Comparison of ENCODE assay signal across 8 cellular contexts in genomic region chrX:2889706-2890490, GRCh38. TPM values are rescaled to one million over a fixed set of nuclear protein-coding genes. Genes with fewer than 3 reads are reported as not detected.
DNase-seq lines count a peak whose midpoint lies in the region; ATAC-seq and TF ChIP-seq lines count a peak whose summit lies in the region.
"Not testable (repeated sequence)": the region's sequence is repeated elsewhere in the genome, so short reads cannot be mapped to it uniquely, and the experiment has no call there.

No MANE protein-coding gene starts in this region.

- not testable (repeated sequence) for H3K36me3 ChIP-seq in GM23338 (ENCODE audit: insufficient read depth); hepatocyte (replicated peaks; ENCODE audit: insufficient read depth, low read depth); neural cell (ENCODE audit: insufficient read depth, low read length); stomach smooth muscle (ENCODE audit: control insufficient read depth in 2 of 2, insufficient read depth in 2 of 2, low read length in 2 of 2)

- not testable (repeated sequence) for H3K9me3 ChIP-seq in hepatocyte (ENCODE audit: low read depth); neural cell (ENCODE audit: low read length); stomach smooth muscle (ENCODE audit: control insufficient read depth in 2 of 2, low read length in 2 of 2)

- not testable (repeated sequence) for H3K4me3 ChIP-seq in GM23338; neural cell (ENCODE audit: low read length)
- H3K4me3 ChIP-seq in hepatocyte (peak overlapping the region; percentile 25), stomach smooth muscle (ENCODE audit: low read length in 2 of 2) (peak overlapping the region; percentile 65 to 74)

- H3K4me3 Mint-ChIP-seq in GM23338: not testable (repeated sequence)
- H3K4me3 Mint-ChIP-seq in activated CD8-positive, alpha-beta T cell treated with anti-CD3 and anti-CD28 coated beads, Interleukin-2, amount 10 ng/mL, durations not matched to agents 7 days and 5 days: peak overlapping the region; percentile 78
- H3K4me3 Mint-ChIP-seq in dendritic cell treated with granulocyte-macrophage colony-stimulating factor and Interleukin-4, amounts not matched to agents 40 ng/mL and 50 ng/mL, for 4 days: peak overlapping the region; percentile 70

- H4K20me1 ChIP-seq in GM23338 (replicated peaks; ENCODE audit: insufficient read depth); hepatocyte (ENCODE audit: insufficient read depth, poor library complexity, severe bottlenecking); neural cell (ENCODE audit: insufficient read depth): not testable (repeated sequence)

- not testable (repeated sequence) for H3K9me2 ChIP-seq in GM23338 (ENCODE audit: insufficient read depth); hepatocyte (replicated peaks; ENCODE audit: insufficient read depth); neural cell (ENCODE audit: insufficient read depth, low read length)

- not testable (repeated sequence) for H2AFZ ChIP-seq in GM23338; neural cell (ENCODE audit: low read depth, low read length)
- H2AFZ ChIP-seq in hepatocyte: peak overlapping the region; percentile 64

- not testable (repeated sequence) for H3F3A ChIP-seq in GM23338 (replicated peaks; ENCODE audit: low read depth); neural cell (ENCODE audit: insufficient read depth, low read length, poor library complexity, severe bottlenecking)

- H3K27ac Mint-ChIP-seq in GM23338: peak overlapping the region; percentile 72
- not testable (repeated sequence) for H3K27ac Mint-ChIP-seq in activated CD8-positive, alpha-beta T cell treated with anti-CD3 and anti-CD28 coated beads, Interleukin-2, amount 10 ng/mL, durations not matched to agents 7 days and 5 days
- peak overlapping the region; percentile 74 for H3K27ac Mint-ChIP-seq in dendritic cell treated with granulocyte-macrophage colony-stimulating factor and Interleukin-4, amounts not matched to agents 40 ng/mL and 50 ng/mL, for 4 days

- POLR2A ChIA-PET in activated CD8-positive, alpha-beta T cell treated with anti-CD3 and anti-CD28 coated beads, Interleukin-2, amount 10 ng/mL, durations not matched to agents 7 days and 5 days (lab: Charles Lee): interaction anchor here (0.6 kb wide), 1 partner anchor 143 kb away, joined by 3 read pairs; no protein-coding TSS in a partner anchor

- H3K4me1 ChIP-seq in GM23338 (ENCODE audit: insufficient read depth): peaks cover 10% of the 10 kb centered on the region
- H3K4me1 ChIP-seq in hepatocyte (ENCODE audit: insufficient read depth): peaks cover 43% of the 10 kb centered on the region
- not testable (repeated sequence) for H3K4me1 ChIP-seq in stomach smooth muscle (ENCODE audit: control insufficient read depth, insufficient read depth, low read length)

- intact Hi-C loops in dendritic cell treated with granulocyte-macrophage colony-stimulating factor and Interleukin-4, amounts not matched to agents 40 ng/mL and 50 ng/mL, for 4 days (cut with micrococcal nuclease): not testable (repeated sequence)

- DNase-seq in GM23338 (ENCODE audit: low spot score) (peak; percentile 57), hepatocyte (ENCODE audit: low spot score) (peak; percentile 75)
- peak; percentile 11 for DNase-seq in NK-92 treated with Interleukin-12 subunit alpha and Interleukin-12 subunit beta, amount 100 ng/mL, for 24 hours (lab: John Stamatoyannopoulos, UW)
- DNase-seq in activated CD8-positive, alpha-beta T cell treated with anti-CD3 and anti-CD28 coated beads, Interleukin-2, amount 10 ng/mL, durations not matched to agents 7 days and 5 days: peak; percentile 22

- not testable (repeated sequence) for H3K9me3 Mint-ChIP-seq in GM23338; activated CD8-positive, alpha-beta T cell treated with anti-CD3 and anti-CD28 coated beads, Interleukin-2, amount 10 ng/mL, durations not matched to agents 7 days and 5 days (ENCODE audit: insufficient read depth); dendritic cell treated with granulocyte-macrophage colony-stimulating factor and Interleukin-4, amounts not matched to agents 40 ng/mL and 50 ng/mL, for 4 days

- H3K4me2 ChIP-seq in GM23338 (peak overlapping the region; percentile 58; the same call in 1 of the 2 replicates), hepatocyte (peak overlapping the region; percentile 78)
- not testable (repeated sequence) for H3K4me2 ChIP-seq in neural cell (ENCODE audit: low read length)

- peaks cover 14% of the 10 kb centered on the region for H3K36me3 Mint-ChIP-seq in GM23338 (ENCODE audit: low read depth)
- not testable (repeated sequence) for H3K36me3 Mint-ChIP-seq in activated CD8-positive, alpha-beta T cell treated with anti-CD3 and anti-CD28 coated beads, Interleukin-2, amount 10 ng/mL, durations not matched to agents 7 days and 5 days (ENCODE audit: low read depth); dendritic cell treated with granulocyte-macrophage colony-stimulating factor and Interleukin-4, amounts not matched to agents 40 ng/mL and 50 ng/mL, for 4 days (ENCODE audit: low read depth)

- CTCF ChIA-PET in activated CD8-positive, alpha-beta T cell treated with anti-CD3 and anti-CD28 coated beads, Interleukin-2, amount 10 ng/mL, durations not matched to agents 7 days and 5 days (lab: Charles Lee): interaction anchor here (0.8 kb wide), 1 partner anchor 39 kb away, joined by 3 read pairs; the partner anchor contains the start of gene ARSD

- TF ChIP-seq EP300 in neural cell (conservative IDR thresholded peaks at IDR 0.05; ENCODE audit: poor library complexity, severe bottlenecking): not testable (repeated sequence)

- not testable (repeated sequence) for H3K27me3 Mint-ChIP-seq in GM23338 (ENCODE audit: insufficient read depth, low read depth, poor library complexity); activated CD8-positive, alpha-beta T cell treated with anti-CD3 and anti-CD28 coated beads, Interleukin-2, amount 10 ng/mL, durations not matched to agents 7 days and 5 days (ENCODE audit: low read depth); dendritic cell treated with granulocyte-macrophage colony-stimulating factor and Interleukin-4, amounts not matched to agents 40 ng/mL and 50 ng/mL, for 4 days

- peak; percentile 44 for TF ChIP-seq RAD21 in neural cell (conservative IDR thresholded peaks at IDR 0.05)

- not testable (repeated sequence) for H3K27me3 ChIP-seq in GM23338 (ENCODE audit: insufficient read depth); hepatocyte; neural cell (ENCODE audit: insufficient read depth, low read depth, low read length); stomach smooth muscle (ENCODE audit: control insufficient read depth in 1 of 2, insufficient read depth in 2 of 2, low read length in 2 of 2)

- peaks cover 36% of the 10 kb centered on the region for H3K4me1 Mint-ChIP-seq in GM23338
- H3K4me1 Mint-ChIP-seq in activated CD8-positive, alpha-beta T cell treated with anti-CD3 and anti-CD28 coated beads, Interleukin-2, amount 10 ng/mL, durations not matched to agents 7 days and 5 days (ENCODE audit: low read depth): peaks cover 13% of the 10 kb centered on the region
- H3K4me1 Mint-ChIP-seq in dendritic cell treated with granulocyte-macrophage colony-stimulating factor and Interleukin-4, amounts not matched to agents 40 ng/mL and 50 ng/mL, for 4 days (ENCODE audit: low read depth): peaks cover 25% of the 10 kb centered on the region

- ATAC-seq in GM23338: peak; percentile 91
- ATAC-seq in activated CD8-positive, alpha-beta T cell treated with anti-CD3 and anti-CD28 coated beads, Interleukin-2, amount 10 ng/mL, durations not matched to agents 7 days and 5 days: not testable (repeated sequence)

- not testable (repeated sequence) for H3K79me2 ChIP-seq in GM23338 (replicated peaks; ENCODE audit: insufficient read depth); hepatocyte; neural cell (replicated peaks; ENCODE audit: insufficient read depth, low read length)

- TF ChIP-seq CTCF in C4-2B (conservative IDR thresholded peaks at IDR 0.05) (peak; percentile 18), GM23338 (conservative IDR thresholded peaks at IDR 0.05; ENCODE audit: low read depth in 2 of 2) (peak; percentile 53 to 62), hepatocyte (IDR thresholded peaks at IDR 0.05; ENCODE audit: poor library complexity) (peak; percentile 69), neural cell (IDR thresholded peaks at IDR 0.05; ENCODE audit: poor library complexity, severe bottlenecking) (peak; percentile 54)

- not testable (repeated sequence) for H3K9ac ChIP-seq in neural cell (ENCODE audit: low read length)
- peak overlapping the region; percentile 55 to 59 for H3K9ac ChIP-seq in stomach smooth muscle (ENCODE audit: low read length in 2 of 2)

- 21% methylated on average over 15 of the region's 15 CpGs for WGBS in hepatocyte (ENCODE audit: low lambda C conversion rate, missing lambda C conversion rate)

- not testable (repeated sequence) for H3K27ac ChIP-seq in C4-2B; neural cell (ENCODE audit: low read length); stomach smooth muscle (ENCODE audit: low read length)
- peak overlapping the region; percentile 79; the same call in 1 of the 2 replicates for H3K27ac ChIP-seq in GM23338 (ENCODE audit: low read depth)
- H3K27ac ChIP-seq in hepatocyte: peak overlapping the region; percentile 87

TF ChIP-seq in neural cell, 6 proteins besides CTCF, POLR2A, EP300 and RAD21:
- TF ChIP-seq SMC3 (conservative IDR thresholded peaks at IDR 0.05; ENCODE audit: poor library complexity): peak; percentile 57
TF ChIP-seq in neural cell: peak in this region for 1; not testable (repeated sequence) for 5.

RNA-seq across cellular contexts. Expression of gene ARSD, which starts 39.2 kb away (rescaled TPM):
- total RNA-seq in GM23338 (2014; rRNA removed; shearing (Covaris generic)): 1.7 and 2.1 TPM in 2 replicates
- polyA plus RNA-seq in GM23338 (2016; fragmentation: Nextera tagmentation; extraction: Ambion mirVana): 0.90 and 1.3 TPM in 2 replicates
- total RNA-seq in activated CD8-positive, alpha-beta T cell treated with anti-CD3 and anti-CD28 coated beads, Interleukin-2, amount 10 ng/mL, durations not matched to agents 7 days and 5 days: 1 to 10 TPM; 1.6 to 2.5 TPM
- 32.9 and 34.2 TPM in 2 replicates for total RNA-seq in hepatocyte
- 25.0 and 27.0 TPM in 2 replicates for polyA plus RNA-seq in hepatocyte
- 4.7 and 5.1 TPM in 2 replicates for polyA plus RNA-seq in neural cell
- 6.3 and 7.1 TPM in 2 replicates for polyA minus RNA-seq in neural cell

Comparison
In these comparisons a context has a peak if more than half of its experiments do, and no peak if none do; other contexts are left out.
1. CTCF ChIP-seq: peak in every context shown above with its lines; median percentile 69 in hepatocyte; 58 in GM23338; 54 in neural cell; 18 in C4-2B.
2. DNase-seq: peak in every context shown above with its lines; median percentile 75 in hepatocyte; 57 in GM23338; 22 in activated CD8-positive, alpha-beta T cell treated with anti-CD3 and anti-CD28 coated beads, Interleukin-2, amount 10 ng/mL, durations not matched to agents 7 days and 5 days; 11 in NK-92 treated with Interleukin-12 subunit alpha and Interleukin-12 subunit beta, amount 100 ng/mL, for 24 hours.